ENCODE assay signal across 8 cellular contexts in the genomic region with DNA sequence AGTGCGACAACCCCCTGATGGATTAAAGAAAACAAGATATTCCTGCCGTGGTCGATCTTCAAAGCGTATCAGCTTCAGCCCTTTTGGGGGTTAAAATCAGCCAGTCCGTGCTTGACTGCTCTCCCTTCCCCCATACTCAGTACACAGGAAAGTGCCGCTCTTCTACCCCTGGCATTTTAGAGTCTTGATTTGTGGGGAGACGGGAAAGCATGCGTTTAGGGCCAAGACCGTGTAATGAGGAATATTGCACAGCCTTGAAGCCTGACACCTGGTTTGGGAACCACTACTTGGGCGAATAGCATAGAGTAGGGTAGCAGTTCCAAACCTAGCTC. TPM values are rescaled to one million over a fixed set of nuclear protein-coding genes. Genes with fewer than 3 reads are reported as not detected.
DNase-seq lines count a peak whose midpoint lies in the region; ATAC-seq and TF ChIP-seq lines count a peak whose summit lies in the region.

No MANE protein-coding gene starts in this region.

- no peak for TF ChIP-seq EP300 in sigmoid colon (IDR thresholded peaks at IDR 0.05)

- 3 to 6% methylated on average over 10 of the region's 10 CpGs for WGBS in sigmoid colon, 2 donors

- TF ChIP-seq CTCF in GM12875 (IDR thresholded peaks at IDR 0.05; ENCODE audit: borderline replicate concordance, insufficient read depth, low read depth, low read length): no peak
- no peak for TF ChIP-seq CTCF in RWPE1 (conservative IDR thresholded peaks at IDR 0.05; ENCODE audit: low read depth)
- TF ChIP-seq CTCF in fibroblast of mammary gland (conservative IDR thresholded peaks at IDR 0.05; ENCODE audit: control insufficient read depth, insufficient read depth, low read depth, low read length): no peak
- TF ChIP-seq CTCF in sigmoid colon (IDR thresholded peaks at IDR 0.05): no peak

- POLR2A ChIA-PET in RWPE1 (lab: Yijun Ruan, JAX; ENCODE audit: low non-redundant PET): interaction anchor here (0.6 kb wide), 2 partner anchors 33 to 61 kb away, joined by 3 read pairs; no protein-coding TSS in a partner anchor

- H3K4me1 ChIP-seq in sigmoid colon: peaks cover 0 to 31% (median 24%) of the 10 kb centered on the region in 4 donors

- no peak for ATAC-seq in GM18517 (IDR thresholded peaks at IDR 0.05; ENCODE audit: unreplicated experiment)
- ATAC-seq in GM21515 (IDR thresholded peaks at IDR 0.05; ENCODE audit: unreplicated experiment): no peak

- no peaks in the 10 kb centered on the region for H3K27me3 ChIP-seq in sigmoid colon

- H3K9me3 ChIP-seq in sigmoid colon: no peaks in the 10 kb centered on the region

- CTCF ChIA-PET in RWPE1 (lab: Yijun Ruan, JAX): no interaction called here

- peak overlapping the region; percentile 69 for H3K27ac ChIP-seq in RWPE1
- H3K27ac ChIP-seq in sigmoid colon: peak overlapping the region; percentile 86 to 89 (median 87)

- DNase-seq in RWPE1 (ENCODE audit: low spot score): no peak
- DNase-seq in fibroblast of mammary gland (ENCODE audit: low read depth): no peak
- DNase-seq in sigmoid colon: no peak
- DNase-seq in NCI-H146 (lab: John Stamatoyannopoulos, UW): no peak
- DNase-seq in NCI-H510A (lab: John Stamatoyannopoulos, UW): no peak

- H3K4me3 ChIP-seq in GM12875 (ENCODE audit: low read depth, low read length) (peak overlapping the region; percentile 87), fibroblast of mammary gland (ENCODE audit: control insufficient read depth, low read depth, low read length) (peak overlapping the region; percentile 91), sigmoid colon (peak overlapping the region; percentile 76 to 83 (median 80))

- TF ChIP-seq POLR2A in sigmoid colon (IDR thresholded peaks at IDR 0.05): no peak

- intact Hi-C loops in sigmoid colon (cut with DNase I): no loop called here

- no peaks in the 10 kb centered on the region for H3K36me3 ChIP-seq in sigmoid colon

RNA-seq across cellular contexts. Expression of a gene that starts 0.5 kb away (rescaled TPM):
- 10 to 100 TPM; 11.7 to 20.2 (median 17.7) TPM for total RNA-seq in sigmoid colon
- 10 to 100 TPM; 11.6 to 22.0 (median 12.0) TPM for polyA plus RNA-seq in sigmoid colon

RNA-seq across cellular contexts. Expression of a gene that starts 29.0 kb away (rescaled TPM):
- 1 to 10 TPM in 1 of 4 donors, under 1 TPM in 2, not detected in 1; 0.36 to 4.7 (median 0.49) TPM for total RNA-seq in sigmoid colon
- under 1 TPM in 2 of 3 donors, not detected in 1; 0.09 to 0.92 TPM for polyA plus RNA-seq in sigmoid colon

RNA-seq across cellular contexts. Expression of a gene that starts 52.3 kb away (rescaled TPM):
- not detected for total RNA-seq in sigmoid colon
- not detected for polyA plus RNA-seq in sigmoid colon
